Comparison of ENCODE assay signal across 27 cellular contexts in the genomic region with DNA sequence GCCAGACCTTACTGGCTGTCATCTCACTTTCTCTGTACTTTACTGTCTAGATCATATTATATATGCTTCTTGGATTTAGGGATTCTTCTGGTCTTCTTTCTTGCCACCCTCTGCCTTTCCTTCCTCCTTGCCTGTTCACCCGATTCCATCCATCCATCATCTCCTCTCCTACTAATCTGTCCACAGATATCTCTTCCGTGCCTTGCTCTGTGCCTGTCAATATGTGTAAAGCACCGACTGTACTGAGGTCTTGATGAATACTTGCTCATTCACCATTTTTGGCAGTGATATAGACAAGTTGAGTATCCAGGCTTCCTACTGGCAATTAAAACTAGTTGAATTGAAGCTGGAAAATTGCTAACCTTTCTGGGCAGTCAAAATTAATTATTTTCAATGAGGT. TPM values are rescaled to one million over a fixed set of nuclear protein-coding genes. Genes with fewer than 3 reads are reported as not detected.
DNase-seq lines count a peak whose midpoint lies in the region; ATAC-seq and TF ChIP-seq lines count a peak whose summit lies in the region.
"Had no signal": no experiment of that assay in that cellular context is flagged by ENCODE, and none has a peak within 500 bp of the region (broad histone marks: within the 10 kb centered on the region; RNA-seq: fewer than 3 reads in every experiment).

No MANE protein-coding gene starts in this region.

- H3K27ac Mint-ChIP-seq in endodermal cell = no peak overlapping the region
- H3K27ac Mint-ChIP-seq in osteocyte (ENCODE audit: unreplicated experiment) = peak overlapping the region; percentile 60
- H3K27ac Mint-ChIP-seq: activated naive CD4-positive, alpha-beta T cell treated with anti-CD3 and anti-CD28 coated beads, Interleukin-2, amount 50 U/mL, for 72 hours; naive thymus-derived CD4-positive, alpha-beta T cell; T-cell had no signal

- no peaks in the 10 kb centered on the region for H3K9me3 ChIP-seq in endodermal cell (ENCODE audit: control insufficient read depth, low read length)
- H3K9me3 ChIP-seq in right cardiac atrium (ENCODE audit: control insufficient read depth, low read length) = no peaks in the 10 kb centered on the region
- H3K9me3 ChIP-seq: uterus had no signal

- H3K4me1 ChIP-seq in endodermal cell (ENCODE audit: control insufficient read depth, insufficient read depth, low read length) = peaks cover 11% of the 10 kb centered on the region
- no peaks in the 10 kb centered on the region for H3K4me1 ChIP-seq in right cardiac atrium (ENCODE audit: control insufficient read depth, insufficient read depth, low read length)
- H3K4me1 ChIP-seq: uterus had no signal

- H3K4me3 ChIP-seq in endodermal cell (ENCODE audit: low read length) = peak overlapping the region; percentile 59
- H3K4me3 ChIP-seq in right cardiac atrium (ENCODE audit: low read length) = no peak overlapping the region
- H3K4me3 ChIP-seq: skin epidermis, uterus had no signal

- peaks cover 39% of the 10 kb centered on the region for H3K36me3 ChIP-seq in endodermal cell (ENCODE audit: control insufficient read depth, insufficient read depth, low read length)
- H3K36me3 ChIP-seq: uterus had no signal

- H3K27me3 Mint-ChIP-seq in endodermal cell (ENCODE audit: insufficient read depth) = no peaks in the 10 kb centered on the region
- H3K27me3 Mint-ChIP-seq in osteocyte (ENCODE audit: unreplicated experiment) = no peaks in the 10 kb centered on the region

- no peak overlapping the region for H3K27ac ChIP-seq in endodermal cell (ENCODE audit: low read depth, low read length)
- H3K27ac ChIP-seq in right cardiac atrium (ENCODE audit: low read length) = no peak overlapping the region
- H3K27ac ChIP-seq: skin epidermis, uterus had no signal

- H3K4me1 Mint-ChIP-seq in endodermal cell = peaks cover 19% of the 10 kb centered on the region
- peaks cover 48% of the 10 kb centered on the region for H3K4me1 Mint-ChIP-seq in osteocyte (ENCODE audit: unreplicated experiment)
- H3K4me1 Mint-ChIP-seq: naive thymus-derived CD4-positive, alpha-beta T cell; T-cell had no signal

- peak overlapping the region; percentile 4 for H3K9ac ChIP-seq in endodermal cell (ENCODE audit: extremely low read depth, low read length, poor library complexity, severe bottlenecking)

- DNase-seq in EH (ENCODE audit: low read depth) (peak; percentile 27), NCI-H226 (peak; percentile 16), endodermal cell (no peak), osteocyte (ENCODE audit: extremely low spot score, unreplicated experiment) (no peak), NCI-H2029 (lab: John Stamatoyannopoulos, UW) (no peak), right cardiac atrium (no peak), NCI-H2171 treated with DMSO at 0.1 percent for 48 hours (lab: John Stamatoyannopoulos, UW) (no peak)
- DNase-seq in activated T-cell treated with anti-CD3 and anti-CD28 coated beads, Interleukin-2, amount 50 U/mL, for 1 hour = no peak
- DNase-seq: activated CD4-positive, alpha-beta T cell treated with anti-CD3 and anti-CD28 coated beads for 48 hours; C1 segment of cervical spinal cord; Calu3; effector memory CD4-positive, alpha-beta T cell; GOT3; mesendoderm; MM.1S; naive thymus-derived CD4-positive, alpha-beta T cell; NCI-H146; NCI-H2171; NCI-H69; SHP77; stimulated activated CD4-positive, alpha-beta T cell treated with anti-CD3 and anti-CD28 coated beads, Interleukin-1b, Interleukin-23, amount 100 ng/mL, for 48 hours; substantia nigra; T-cell; uterus had no signal

- H3K4me3 Mint-ChIP-seq in endodermal cell (no peak overlapping the region), osteocyte (ENCODE audit: unreplicated experiment) (no peak overlapping the region)
- H3K4me3 Mint-ChIP-seq: naive thymus-derived CD4-positive, alpha-beta T cell; T-cell had no signal

- no peaks in the 10 kb centered on the region for H3K27me3 ChIP-seq in endodermal cell (ENCODE audit: control insufficient read depth, insufficient read depth, low read length, poor library complexity, severe bottlenecking)
- H3K27me3 ChIP-seq in right cardiac atrium (ENCODE audit: control insufficient read depth, insufficient read depth) = peaks cover 5% of the 10 kb centered on the region
- H3K27me3 ChIP-seq: uterus had no signal

- H3K9me3 Mint-ChIP-seq in endodermal cell (no peaks in the 10 kb centered on the region), osteocyte (ENCODE audit: unreplicated experiment) (no peaks in the 10 kb centered on the region)
- H3K9me3 Mint-ChIP-seq: T-cell had no signal

- 93 to 100% methylated on average over 2 to 3 of the region's 3 CpGs for WGBS in endodermal cell (ENCODE audit: insufficient coverage in 1 of 2, insufficient read length in 1 of 2), 2 experiments
- 20% methylated on average over 3 of the region's 3 CpGs for WGBS in right cardiac atrium

- no peak for ATAC-seq in right cardiac atrium
- ATAC-seq: activated naive CD4-positive, alpha-beta T cell treated with anti-CD3 and anti-CD28 coated beads, Interleukin-2, amount 50 U/mL, for 72 hours; naive thymus-derived CD4-positive, alpha-beta T cell; T-cell had no signal

- intact Hi-C loops in right cardiac atrium (cut with DNase I) = no loop called here

- H3K36me3 Mint-ChIP-seq in endodermal cell (ENCODE audit: low read depth) (peaks cover 18% of the 10 kb centered on the region), osteocyte (ENCODE audit: unreplicated experiment) (no peaks in the 10 kb centered on the region)
- H3K36me3 Mint-ChIP-seq: activated naive CD4-positive, alpha-beta T cell treated with anti-CD3 and anti-CD28 coated beads, Interleukin-2, amount 50 U/mL, for 72 hours; naive thymus-derived CD4-positive, alpha-beta T cell; T-cell had no signal

- TF ChIP-seq CTCF in endodermal cell (conservative IDR thresholded peaks at IDR 0.05) (no peak), osteocyte (IDR thresholded peaks at IDR 0.05) (no peak)

RNA-seq across cellular contexts. Expression of gene FMN2, which starts 8.1 kb away (rescaled TPM):
- total RNA-seq in endodermal cell (10 to 100 TPM; 26.9 to 27.2 TPM), osteocyte (8.6 and 9.3 TPM in 2 replicates), right cardiac atrium (under 1 TPM in 2 of 4 donors, not detected in 2; 0.09 to 0.21 TPM)
- 15.9 TPM for polyA plus RNA-seq in endodermal cell (2013, experiment 1 of 2)
- 17.4 TPM for polyA plus RNA-seq in endodermal cell (2013, experiment 2 of 2)
- polyA plus RNA-seq in right cardiac atrium = 0.16 TPM
- total RNA-seq: activated naive CD4-positive, alpha-beta T cell treated with anti-CD3 and anti-CD28 coated beads, Interleukin-2, amount 50 U/mL, for 72 hours; naive thymus-derived CD4-positive, alpha-beta T cell; OCI-LY7; T-cell had no signal
- polyA plus RNA-seq: naive thymus-derived CD4-positive, alpha-beta T cell had no signal

Comparison
In these comparisons a context has a peak if more than half of its experiments do, and no peak if none do; other contexts are left out.
1. DNase-seq: peak in EH (single experiment) and NCI-H226 (single experiment); none in endodermal cell (single experiment), osteocyte (single experiment), NCI-H2029 (single experiment), right cardiac atrium (0 of 3), activated T-cell treated with anti-CD3 and anti-CD28 coated beads, Interleukin-2, amount 50 U/mL, for 1 hour (single experiment) and NCI-H2171 treated with DMSO at 0.1 percent for 48 hours (single experiment).